In the genomic region with DNA sequence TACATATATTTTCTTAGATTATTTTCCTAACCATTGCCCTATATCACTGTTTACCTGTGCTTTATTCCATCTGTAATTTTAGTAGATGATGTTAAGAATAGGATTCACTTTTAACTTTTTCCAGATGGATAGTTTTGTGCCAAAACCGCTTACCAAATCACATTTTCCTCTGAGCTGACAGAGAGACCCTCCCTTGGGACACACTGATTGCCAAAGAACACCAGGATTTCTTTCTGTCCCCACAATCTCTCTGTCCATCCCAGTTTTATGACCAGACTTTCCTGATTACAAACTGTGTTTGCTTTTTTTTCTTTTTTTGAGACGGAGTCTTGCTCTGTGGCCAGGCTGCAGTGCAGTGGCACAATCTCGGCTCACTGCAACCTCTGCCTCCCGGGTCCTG, we compare ENCODE assay signal across 21 cellular contexts.
A peak's percentile ranks its signal among the peaks of the same experiment; 100 is the strongest.
DNase-seq lines count a peak whose midpoint lies in the region; ATAC-seq and TF ChIP-seq lines count a peak whose summit lies in the region.
"Had no signal": no experiment of that assay in that cellular context is flagged by ENCODE, and none has a peak within 500 bp of the region (broad histone marks: within the 10 kb centered on the region; RNA-seq: fewer than 3 reads in every experiment).

No MANE protein-coding gene starts in this region.

- H3K18ac ChIP-seq in mesenchymal stem cell (ENCODE audit: low read depth in 1 of 2, low read length in 2 of 2), result no peak overlapping the region

- no peaks in the 10 kb centered on the region for H3K9me3 Mint-ChIP-seq in chondrocyte (ENCODE audit: low read depth)

- no peaks in the 10 kb centered on the region for H3K36me3 Mint-ChIP-seq in chondrocyte (ENCODE audit: low read depth)

- no peak overlapping the region for H3K14ac ChIP-seq in mesenchymal stem cell (ENCODE audit: low read length in 2 of 2)

- POLR2A ChIA-PET in PC-3 (lab: Charles Lee; ENCODE audit: unreplicated experiment), result no interaction called here

- no peak overlapping the region for H3K4me3 ChIP-seq in mesenchymal stem cell (ENCODE audit: insufficient read depth in 1 of 2, low read depth in 1 of 2, low read length in 2 of 2)
- H3K4me3 ChIP-seq in PC-3 (ENCODE audit: low read length), result no peak overlapping the region
- H3K4me3 ChIP-seq in left lung, result no peak overlapping the region
- H3K4me3 ChIP-seq: HAP-1, SJCRH30 had no signal

- peaks cover 25% of the 10 kb centered on the region for H3K4me1 Mint-ChIP-seq in chondrocyte (ENCODE audit: low read depth)

- no peak overlapping the region for H2AFZ ChIP-seq in mesenchymal stem cell (ENCODE audit: low read depth, low read length)
- no peak overlapping the region for H2AFZ ChIP-seq in PC-3 (ENCODE audit: low read length)

- H3K36me3 ChIP-seq in mesenchymal stem cell (ENCODE audit: control insufficient read depth in 1 of 2, insufficient read depth in 2 of 2, low read depth in 1 of 2, low read length in 2 of 2), result peaks cover 0 to 3% of the 10 kb centered on the region in 2 experiments
- H3K36me3 ChIP-seq in PC-3 (ENCODE audit: low read depth, low read length), result no peaks in the 10 kb centered on the region
- no peaks in the 10 kb centered on the region for H3K36me3 ChIP-seq in left lung
- H3K36me3 ChIP-seq: HAP-1, SJCRH30 had no signal

- no peak overlapping the region for H3K23ac ChIP-seq in mesenchymal stem cell (ENCODE audit: low read length in 2 of 2)

- H3F3A ChIP-seq in PC-3 (ENCODE audit: low read length, unreplicated experiment), result no peaks in the 10 kb centered on the region

- no peak overlapping the region for H2BK15ac ChIP-seq in mesenchymal stem cell (ENCODE audit: low read depth, poor library complexity, severe bottlenecking)

- H3K4me1 ChIP-seq in mesenchymal stem cell (ENCODE audit: control insufficient read depth, insufficient read depth, low read depth, low read length) (peaks cover 16% of the 10 kb centered on the region), PC-3 (ENCODE audit: insufficient read depth, low read length) (no peaks in the 10 kb centered on the region), left lung (no peaks in the 10 kb centered on the region)
- H3K4me1 ChIP-seq: HAP-1 had no signal

- H3K27ac ChIP-seq in mesenchymal stem cell (ENCODE audit: low read length, poor library complexity, severe bottlenecking), result peak overlapping the region; percentile 77
- H3K27ac ChIP-seq in PC-3 (ENCODE audit: low read length), result no peak overlapping the region
- no peak overlapping the region for H3K27ac ChIP-seq in left lung
- H3K27ac ChIP-seq: KMS-11 had no signal

- peak overlapping the region; percentile 65 for H3K27ac Mint-ChIP-seq in chondrocyte (ENCODE audit: unreplicated experiment)

- WGBS in mesenchymal stem cell, result 72% methylated on average over 4 of the region's 4 CpGs

- no peaks in the 10 kb centered on the region for H3K9me2 ChIP-seq in PC-3 (replicated peaks; ENCODE audit: low read length)

- H3K27me3 ChIP-seq in mesenchymal stem cell (ENCODE audit: control insufficient read depth in 1 of 2, insufficient read depth in 1 of 2, low read length in 2 of 2) (peaks cover 0 to 7% of the 10 kb centered on the region in 2 experiments), PC-3 (ENCODE audit: low read length) (no peaks in the 10 kb centered on the region), left lung (no peaks in the 10 kb centered on the region)
- H3K27me3 ChIP-seq: SJCRH30 had no signal

- BruUV-seq in PC-3 (replicated peaks; lab: Mats Ljungman, UMichigan), result no TSS peak

- H3K4ac ChIP-seq in mesenchymal stem cell (ENCODE audit: low read depth in 1 of 2, low read length in 2 of 2), result no peak overlapping the region

- H3K9ac ChIP-seq in mesenchymal stem cell (ENCODE audit: low read length), result no peak overlapping the region
- H3K9ac ChIP-seq in PC-3 (ENCODE audit: low read length), result no peak overlapping the region
- H3K9ac ChIP-seq: KMS-11 had no signal

- H3K79me1 ChIP-seq in mesenchymal stem cell (replicated peaks; ENCODE audit: low read length, poor library complexity, severe bottlenecking), result no peaks in the 10 kb centered on the region

- no peak overlapping the region for H3K4me2 ChIP-seq in mesenchymal stem cell (ENCODE audit: low read length, poor library complexity, severe bottlenecking)
- H3K4me2 ChIP-seq in PC-3 (ENCODE audit: low read length), result no peak overlapping the region
- H3K4me2 ChIP-seq: KMS-11 had no signal

- H3K27me3 Mint-ChIP-seq in chondrocyte (ENCODE audit: low read depth), result no peaks in the 10 kb centered on the region

- intact Hi-C loops in PC-3 (cut with micrococcal nuclease) (no loop called here), left lung (cut with DNase I) (no loop called here)

- H2BK120ac ChIP-seq in mesenchymal stem cell (ENCODE audit: low read depth, low read length), result no peak overlapping the region

- H3K79me2 ChIP-seq in PC-3 (ENCODE audit: low read length), result no peaks in the 10 kb centered on the region

- H4K8ac ChIP-seq in mesenchymal stem cell (ENCODE audit: low read length), result no peak overlapping the region

- H3K4me3 Mint-ChIP-seq in chondrocyte (ENCODE audit: unreplicated experiment), result no peak overlapping the region

- H3K9me3 ChIP-seq in mesenchymal stem cell (ENCODE audit: control insufficient read depth, low read length) (peaks cover 4% of the 10 kb centered on the region), PC-3 (ENCODE audit: low read length) (no peaks in the 10 kb centered on the region), left lung (no peaks in the 10 kb centered on the region)
- H3K9me3 ChIP-seq: HAP-1, SJCRH30 had no signal

- CTCF ChIA-PET in PC-3 (lab: Charles Lee), result no interaction called here

- TF ChIP-seq CTCF in chondrocyte (IDR thresholded peaks at IDR 0.05) (no peak), PC-3 (conservative IDR thresholded peaks at IDR 0.05; ENCODE audit: low read depth, low read length) (no peak), left lung (IDR thresholded peaks at IDR 0.05) (no peak)

- no peak overlapping the region for H2BK12ac ChIP-seq in mesenchymal stem cell (ENCODE audit: low read length in 2 of 2)

- H2BK5ac ChIP-seq in mesenchymal stem cell (ENCODE audit: low read depth, low read length, poor library complexity, severe bottlenecking), result peak overlapping the region; percentile 51

- no peaks in the 10 kb centered on the region for H4K20me1 ChIP-seq in PC-3 (ENCODE audit: low read length)

- ATAC-seq in GM21717 (IDR thresholded peaks at IDR 0.05; ENCODE audit: unreplicated experiment) (no peak), PC-3 (no peak), GM21737 (IDR thresholded peaks at IDR 0.05; ENCODE audit: unreplicated experiment) (no peak), left lung (no peak)

- peak overlapping the region; percentile 93 for H2AK5ac ChIP-seq in mesenchymal stem cell (ENCODE audit: low read length, severe bottlenecking)

- DNase-seq in GM03348 (ENCODE audit: low spot score) (peak; percentile 35), chondrocyte (ENCODE audit: low spot score) (no peak), mesenchymal stem cell (no peak), stromal cell of bone marrow (ENCODE audit: low read depth) (peak; percentile 13), PC-3 (no peak), left lung (no peak)
- DNase-seq: AML-193; DMS53; GDM1; NCI-H1092 treated with DMSO at 0.1 percent for 48 hours; NCI-H1436 treated with DMSO at 0.1 percent for 48 hours; NCI-H1930; NCI-H226; NCI-H510A treated with DMSO at 0.1 percent for 48 hours; NCI-H774; NK-92 treated with Interleukin-12 subunit alpha and Interleukin-12 subunit beta, amount 100 ng/mL, for 24 hours; SJCRH30 had no signal

- no peak overlapping the region for H4K91ac ChIP-seq in mesenchymal stem cell (ENCODE audit: low read length)

Comparison
In these comparisons a context has a peak if more than half of its experiments do, and no peak if none do; other contexts are left out.
1. DNase-seq: peak in GM03348 (single experiment) and stromal cell of bone marrow (single experiment); none in chondrocyte (single experiment), mesenchymal stem cell (single experiment), PC-3 (single experiment) and left lung (0 of 2).